In genomic region chr1:175887981-175888428, GRCh38 we compare ENCODE assay signal across 8 cellular contexts.
DNase-seq lines count a peak whose midpoint lies in the region; ATAC-seq, FAIRE-seq and TF ChIP-seq lines count a peak whose summit lies in the region.

No MANE protein-coding gene starts in this region.

- RAD21 ChIA-PET in GM12878 (lab: Charles Lee; ENCODE audit: unreplicated experiment), result no interaction called here

- H3K79me2 ChIP-seq in GM12878 (ENCODE audit: control insufficient read depth, insufficient read depth, low read length) (no peaks in the 10 kb centered on the region), smooth muscle cell (ENCODE audit: low read depth) (no peaks in the 10 kb centered on the region)

- BruUV-seq in GM12878 (replicated peaks; lab: Mats Ljungman, UMichigan), result no TSS peak

- H3K36me3 ChIP-seq in GM12878 (ENCODE audit: control insufficient read depth in 2 of 2, insufficient read depth in 2 of 2, low read length in 1 of 2) (no peaks in the 10 kb centered on the region), smooth muscle cell (ENCODE audit: low read depth) (no peaks in the 10 kb centered on the region)

- TF ChIP-seq CTCF in GM12878 (IDR thresholded peaks at IDR 0.05 in 2 of 3, conservative IDR thresholded peaks at IDR 0.05 in 1 of 3; ENCODE audit: control insufficient read depth in 2 of 3, extremely low read depth in 1 of 3, insufficient read depth in 1 of 3, low read depth in 3 of 3, low read length in 3 of 3), result peak; percentile 71 to 82 (median 79)
- TF ChIP-seq CTCF in smooth muscle cell (IDR thresholded peaks at IDR 0.05; ENCODE audit: borderline replicate concordance, insufficient read depth, poor library complexity, severe bottlenecking), result peak; percentile 77

- H2AFZ ChIP-seq in GM12878 (ENCODE audit: control insufficient read depth, low read depth, low read length), result no peak overlapping the region
- no peak overlapping the region for H2AFZ ChIP-seq in smooth muscle cell (ENCODE audit: low read depth)

- no peak overlapping the region for H3K27ac ChIP-seq in GM12878 (ENCODE audit: control insufficient read depth, insufficient read depth)
- H3K27ac ChIP-seq in smooth muscle cell (ENCODE audit: low read depth), result no peak overlapping the region

- intact Hi-C loops in GM12878 (cut with micrococcal nuclease; ENCODE audit: unreplicated experiment), result loop anchor here (5.0 kb wide), 3 partner anchors 131 to 516 kb away; partner anchors contain the start of gene TNR

- ATAC-seq in GM18909 (IDR thresholded peaks at IDR 0.05; ENCODE audit: poor library complexity, unreplicated experiment) (peak; percentile 88), HG03280 (IDR thresholded peaks at IDR 0.05; ENCODE audit: unreplicated experiment) (peak; percentile 85), GM12878 (peak; percentile 99)

- 51% methylated on average over 17 of the region's 17 CpGs for WGBS in GM12878 (ENCODE audit: insufficient coverage, insufficient replicate concordance, low lambda C conversion rate, missing lambda C conversion rate)
- 28% methylated on average over 16 of the region's 17 CpGs for WGBS in smooth muscle cell (ENCODE audit: low lambda C conversion rate)

- POLR2A ChIA-PET in GM12878 (lab: Charles Lee), result no interaction called here

- no peak for TF ChIP-seq EP300 in GM12878 (IDR thresholded peaks at IDR 0.05; ENCODE audit: borderline replicate concordance in 1 of 2, control insufficient read depth in 1 of 2, low read depth in 2 of 2, low read length in 2 of 2)

- H3F3A ChIP-seq in smooth muscle cell (ENCODE audit: low read depth), result no peaks in the 10 kb centered on the region

- SMC1A ChIA-PET in GM12878 (lab: Charles Lee; ENCODE audit: uncharacterized antibody, unreplicated experiment), result interaction anchor here (0.9 kb wide), 1 partner anchor 8 kb away, joined by 3 read pairs; no protein-coding TSS in a partner anchor

- peak; percentile 67 for TF ChIP-seq RAD21 in GM12878 (IDR thresholded peaks at IDR 0.05; ENCODE audit: insufficient read depth, low read depth, low read length)

- in situ Hi-C loops in Caki2 (cut with HindIII; ENCODE audit: low pct_unique_long_range_greater_than_20kb, low sequenced_read_pairs) (no loop called here), GM12878 (cut with MboI) (no loop called here)

- no peak for FAIRE-seq in GM12878 (lab: Jason Lieb, UNC)

- H3K27me3 ChIP-seq in GM12878 (replicated peaks in 1 of 2; ENCODE audit: control insufficient read depth in 2 of 2, insufficient read depth in 2 of 2, low read length in 1 of 2) (no peaks in the 10 kb centered on the region), smooth muscle cell (ENCODE audit: low read depth) (peaks cover 6% of the 10 kb centered on the region)

- no peak overlapping the region for H3K4me2 ChIP-seq in GM12878 (ENCODE audit: control insufficient read depth, insufficient read depth)
- H3K4me2 ChIP-seq in smooth muscle cell, result peak overlapping the region; percentile 54

- H4K20me1 ChIP-seq in GM12878 (ENCODE audit: control insufficient read depth, insufficient read depth) (no peaks in the 10 kb centered on the region), smooth muscle cell (ENCODE audit: low read depth) (no peaks in the 10 kb centered on the region)

- H3K4me1 ChIP-seq in GM12878 (ENCODE audit: control insufficient read depth, insufficient read depth, low read length), result no peaks in the 10 kb centered on the region
- no peaks in the 10 kb centered on the region for H3K4me1 ChIP-seq in smooth muscle cell (ENCODE audit: low read depth)

- H3K9me3 ChIP-seq in GM12878 (replicated peaks; ENCODE audit: control insufficient read depth, insufficient read depth, low read length) (no peaks in the 10 kb centered on the region), smooth muscle cell (replicated peaks; ENCODE audit: low read depth) (no peaks in the 10 kb centered on the region)

- CTCF ChIA-PET in GM12878 (lab: Yijun Ruan, JAX), result interaction anchor here (1.4 kb wide), 1 partner anchor 12 kb away, joined by 4 read pairs; no protein-coding TSS in a partner anchor

- no peak overlapping the region for H3K9ac ChIP-seq in GM12878 (ENCODE audit: control insufficient read depth, insufficient read depth, low read length)
- no peak overlapping the region for H3K9ac ChIP-seq in smooth muscle cell (ENCODE audit: low read depth)

- TF ChIP-seq POLR2A in GM12878 (IDR thresholded peaks at IDR 0.05; ENCODE audit: low read depth, low read length), result no peak

- DNase-seq in Caki2 (ENCODE audit: low read depth) (peak; percentile 4), NCI-H526 treated with DMSO at 0.1 percent for 48 hours (lab: John Stamatoyannopoulos, UW) (peak; percentile 82), GM12878 (ENCODE audit: low read depth, low spot score) (no peak), iPS DF 19.7 (ENCODE audit: low read depth, low spot score) (peak; percentile 74), smooth muscle cell (lab: John Stamatoyannopoulos, UW; ENCODE audit: unreplicated experiment) (peak; percentile 19)
- no peak for DNase-seq in effector CD8-positive, alpha-beta T cell (lab: John Stamatoyannopoulos, UW)

- H3K4me3 ChIP-seq in GM12878 (no peak overlapping the region), smooth muscle cell (no peak overlapping the region)

TF ChIP-seq in GM12878, 131 proteins besides CTCF, POLR2A, EP300 and RAD21:
- TF ChIP-seq ZNF687 (IDR thresholded peaks at IDR 0.05), result no peak
- TF ChIP-seq SMC3 (IDR thresholded peaks at IDR 0.05; ENCODE audit: borderline replicate concordance, low read length), result peak; percentile 36; the same call in 1 of the 2 replicates
- TF ChIP-seq BHLHE40 (IDR thresholded peaks at IDR 0.05; ENCODE audit: borderline replicate concordance in 1 of 2, low read depth in 2 of 2, low read length in 1 of 2), result peak in 1 of 2 experiments; percentile 15; a peak in 2 of 4 replicates

Comparison
In these comparisons a context has a peak if more than half of its experiments do, and no peak if none do; other contexts are left out.
1. DNase-seq: peak in Caki2 (single experiment), NCI-H526 treated with DMSO at 0.1 percent for 48 hours (single experiment), iPS DF 19.7 (single experiment) and smooth muscle cell (single experiment); none in GM12878 (single experiment) and effector CD8-positive, alpha-beta T cell (single experiment).
2. Peak in every context shown above with its lines, with median percentiles within 50 percentile points of each other: ATAC-seq.